ENCODE assay signal across 20 cellular contexts in the genomic region with DNA sequence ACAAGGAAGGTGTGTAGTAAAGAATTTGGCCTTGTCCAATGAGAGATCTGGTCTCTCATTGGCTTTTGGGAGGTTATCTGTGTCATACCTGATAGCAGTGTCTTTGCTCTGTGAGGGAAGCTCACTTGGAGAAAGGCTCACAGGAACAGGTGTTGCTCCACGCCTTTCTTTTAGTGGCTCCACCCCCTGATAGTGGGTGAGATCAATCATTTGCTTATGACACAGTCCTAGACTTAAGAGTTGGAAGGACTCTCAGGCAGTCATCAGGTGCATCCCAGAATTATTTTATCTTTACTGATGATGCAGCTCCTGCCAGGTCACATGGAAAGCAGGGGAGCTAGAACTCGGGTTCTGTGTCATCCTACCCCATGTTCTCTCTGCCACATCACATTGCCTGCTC.
"Had no signal": no experiment of that assay in that cellular context is flagged by ENCODE, and none has a peak within 500 bp of the region (broad histone marks: within the 10 kb centered on the region; RNA-seq: fewer than 3 reads in every experiment).

No MANE protein-coding gene starts in this region.

- DNase-seq: activated CD4-positive, alpha-beta T cell treated with anti-CD3 and anti-CD28 coated beads, Interleukin-2, amount 50 U/mL, for 48 hours; activated effector memory CD4-positive, alpha-beta T cell treated with anti-CD3 and anti-CD28 coated beads, Interleukin-2, amount 50 U/mL, for 16 hours; activated naive CD4-positive, alpha-beta T cell treated with anti-CD3 and anti-CD28 coated beads, Interleukin-2, amount 10 ng/mL, durations not matched to agents 7 days and 5 days; activated T-cell treated with anti-CD3 and anti-CD28 coated beads, Interleukin-2, amount 50 U/mL, for 48 hours; anterior cingulate cortex; body of pancreas; effector CD8-positive, alpha-beta T cell; glutamatergic neuron; hippocampal formation; kidney glomerular epithelial cell; mesenchymal stem cell; natural killer cell; retina; spleen; stimulated activated CD4-positive, alpha-beta T cell treated with anti-CD3 and anti-CD28 coated beads, Interleukin-4, amount 100 ng/mL, for 1 hour; stimulated activated naive CD4-positive, alpha-beta T cell treated with Interleukin-2 at 50 U/mL for 16 hours; T-helper 9 cell had no signal

- H3K27me3 ChIP-seq: body of pancreas, spleen had no signal

- ATAC-seq: body of pancreas, natural killer cell had no signal

- H3K4me3 Mint-ChIP-seq: activated naive CD4-positive, alpha-beta T cell treated with anti-CD3 and anti-CD28 coated beads, Interleukin-2, amount 10 ng/mL, durations not matched to agents 7 days and 5 days; dendritic cell treated with granulocyte-macrophage colony-stimulating factor and Interleukin-4, amounts not matched to agents 40 ng/mL and 50 ng/mL, for 4 days; natural killer cell had no signal

- H3K36me3 ChIP-seq: spleen had no signal

- H3K36me3 Mint-ChIP-seq: natural killer cell had no signal

- H3K4me3 ChIP-seq: body of pancreas, spleen had no signal

- H3K27ac Mint-ChIP-seq: activated naive CD4-positive, alpha-beta T cell treated with anti-CD3 and anti-CD28 coated beads, Interleukin-2, amount 10 ng/mL, durations not matched to agents 7 days and 5 days; dendritic cell treated with granulocyte-macrophage colony-stimulating factor and Interleukin-4, amounts not matched to agents 40 ng/mL and 50 ng/mL, for 4 days; natural killer cell; progenitor cell of endocrine pancreas had no signal

- H3K27me3 Mint-ChIP-seq: activated naive CD4-positive, alpha-beta T cell treated with anti-CD3 and anti-CD28 coated beads, Interleukin-2, amount 10 ng/mL, durations not matched to agents 7 days and 5 days; dendritic cell treated with granulocyte-macrophage colony-stimulating factor and Interleukin-4, amounts not matched to agents 40 ng/mL and 50 ng/mL, for 4 days; progenitor cell of endocrine pancreas had no signal

- H3K27ac ChIP-seq: body of pancreas, spleen had no signal

- H3K9me3 Mint-ChIP-seq: activated naive CD4-positive, alpha-beta T cell treated with anti-CD3 and anti-CD28 coated beads, Interleukin-2, amount 10 ng/mL, durations not matched to agents 7 days and 5 days; dendritic cell treated with granulocyte-macrophage colony-stimulating factor and Interleukin-4, amounts not matched to agents 40 ng/mL and 50 ng/mL, for 4 days; natural killer cell had no signal

- FAIRE-seq: frontal cortex had no signal

- H3K9me3 ChIP-seq: body of pancreas, spleen had no signal
